In the genomic region with DNA sequence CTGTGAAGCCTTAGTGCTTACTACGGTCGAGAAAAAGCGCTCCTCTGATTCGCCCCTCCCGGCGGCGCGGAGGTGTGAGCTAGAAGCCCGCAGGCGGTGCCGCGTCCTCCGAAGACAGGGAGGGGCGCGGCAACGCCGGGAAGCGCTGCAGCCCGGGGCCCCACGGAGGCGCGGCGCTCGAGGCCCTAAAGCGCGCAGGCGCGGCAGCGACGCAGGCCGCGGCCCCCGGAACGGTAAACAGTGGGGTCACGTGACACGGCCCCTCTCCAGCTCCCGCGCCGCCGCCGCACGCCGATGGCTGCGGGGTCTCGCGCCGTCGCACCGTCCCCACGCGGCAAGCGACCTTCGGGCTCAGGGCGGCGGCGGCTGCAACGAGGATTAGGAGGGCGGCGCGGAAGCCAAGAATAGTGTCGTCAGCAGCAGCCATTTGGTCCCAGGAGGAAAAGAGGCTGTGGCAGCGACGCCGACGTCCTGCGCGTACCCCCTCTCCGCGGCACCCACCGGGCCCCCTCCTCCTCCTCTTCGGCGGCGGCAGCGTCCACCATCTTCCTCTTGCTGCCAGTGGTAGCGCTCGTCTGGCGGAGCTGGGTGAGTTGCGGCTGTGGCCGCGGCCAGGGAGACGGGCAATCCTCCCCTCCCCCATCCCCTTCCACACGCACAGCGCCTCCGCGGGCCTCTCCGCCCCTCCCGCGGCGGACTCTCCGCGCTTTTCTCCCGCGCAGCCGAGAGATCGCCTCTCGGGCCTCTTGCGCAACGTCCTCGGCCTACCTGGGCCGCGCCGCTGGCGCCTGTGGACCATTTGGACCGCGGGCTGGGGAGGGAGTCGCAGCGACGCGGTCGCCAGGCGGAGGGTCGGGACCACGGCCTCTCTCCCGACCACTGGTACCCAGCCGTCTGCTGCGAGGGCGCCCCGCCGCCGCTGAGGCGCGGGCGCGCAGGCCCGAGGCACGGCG, we compare ENCODE assay signal across 1 cellular context.
TF ChIP-seq lines count a peak whose summit lies in the region.

A gene with protein sequence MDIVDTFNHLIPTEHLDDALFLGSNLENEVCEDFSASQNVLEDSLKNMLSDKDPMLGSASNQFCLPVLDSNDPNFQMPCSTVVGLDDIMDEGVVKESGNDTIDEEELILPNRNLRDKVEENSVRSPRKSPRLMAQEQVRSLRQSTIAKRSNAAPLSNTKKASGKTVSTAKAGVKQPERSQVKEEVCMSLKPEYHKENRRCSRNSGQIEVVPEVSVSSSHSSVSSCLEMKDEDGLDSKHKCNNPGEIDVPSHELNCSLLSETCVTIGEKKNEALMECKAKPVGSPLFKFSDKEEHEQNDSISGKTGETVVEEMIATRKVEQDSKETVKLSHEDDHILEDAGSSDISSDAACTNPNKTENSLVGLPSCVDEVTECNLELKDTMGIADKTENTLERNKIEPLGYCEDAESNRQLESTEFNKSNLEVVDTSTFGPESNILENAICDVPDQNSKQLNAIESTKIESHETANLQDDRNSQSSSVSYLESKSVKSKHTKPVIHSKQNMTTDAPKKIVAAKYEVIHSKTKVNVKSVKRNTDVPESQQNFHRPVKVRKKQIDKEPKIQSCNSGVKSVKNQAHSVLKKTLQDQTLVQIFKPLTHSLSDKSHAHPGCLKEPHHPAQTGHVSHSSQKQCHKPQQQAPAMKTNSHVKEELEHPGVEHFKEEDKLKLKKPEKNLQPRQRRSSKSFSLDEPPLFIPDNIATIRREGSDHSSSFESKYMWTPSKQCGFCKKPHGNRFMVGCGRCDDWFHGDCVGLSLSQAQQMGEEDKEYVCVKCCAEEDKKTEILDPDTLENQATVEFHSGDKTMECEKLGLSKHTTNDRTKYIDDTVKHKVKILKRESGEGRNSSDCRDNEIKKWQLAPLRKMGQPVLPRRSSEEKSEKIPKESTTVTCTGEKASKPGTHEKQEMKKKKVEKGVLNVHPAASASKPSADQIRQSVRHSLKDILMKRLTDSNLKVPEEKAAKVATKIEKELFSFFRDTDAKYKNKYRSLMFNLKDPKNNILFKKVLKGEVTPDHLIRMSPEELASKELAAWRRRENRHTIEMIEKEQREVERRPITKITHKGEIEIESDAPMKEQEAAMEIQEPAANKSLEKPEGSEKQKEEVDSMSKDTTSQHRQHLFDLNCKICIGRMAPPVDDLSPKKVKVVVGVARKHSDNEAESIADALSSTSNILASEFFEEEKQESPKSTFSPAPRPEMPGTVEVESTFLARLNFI (N-terminal part only) (plus strand): TSS at position 240 of the 953 bp plus-strand sequence. CDS start 10,750 bp downstream, outside the sequence.

TF ChIP-seq in K562, 482 proteins besides CTCF, POLR2A, EP300 and RAD21 (continued from another document and continues in another):
- no peak for TF ChIP-seq HDAC6 (IDR thresholded peaks at IDR 0.05; ENCODE audit: low read depth, low read length)
- TF ChIP-seq MTA3 (IDR thresholded peaks at IDR 0.05; ENCODE audit: borderline replicate concordance), result peak; percentile 71; the same call in 1 of the 2 replicates
- TF ChIP-seq, protein P1, sequence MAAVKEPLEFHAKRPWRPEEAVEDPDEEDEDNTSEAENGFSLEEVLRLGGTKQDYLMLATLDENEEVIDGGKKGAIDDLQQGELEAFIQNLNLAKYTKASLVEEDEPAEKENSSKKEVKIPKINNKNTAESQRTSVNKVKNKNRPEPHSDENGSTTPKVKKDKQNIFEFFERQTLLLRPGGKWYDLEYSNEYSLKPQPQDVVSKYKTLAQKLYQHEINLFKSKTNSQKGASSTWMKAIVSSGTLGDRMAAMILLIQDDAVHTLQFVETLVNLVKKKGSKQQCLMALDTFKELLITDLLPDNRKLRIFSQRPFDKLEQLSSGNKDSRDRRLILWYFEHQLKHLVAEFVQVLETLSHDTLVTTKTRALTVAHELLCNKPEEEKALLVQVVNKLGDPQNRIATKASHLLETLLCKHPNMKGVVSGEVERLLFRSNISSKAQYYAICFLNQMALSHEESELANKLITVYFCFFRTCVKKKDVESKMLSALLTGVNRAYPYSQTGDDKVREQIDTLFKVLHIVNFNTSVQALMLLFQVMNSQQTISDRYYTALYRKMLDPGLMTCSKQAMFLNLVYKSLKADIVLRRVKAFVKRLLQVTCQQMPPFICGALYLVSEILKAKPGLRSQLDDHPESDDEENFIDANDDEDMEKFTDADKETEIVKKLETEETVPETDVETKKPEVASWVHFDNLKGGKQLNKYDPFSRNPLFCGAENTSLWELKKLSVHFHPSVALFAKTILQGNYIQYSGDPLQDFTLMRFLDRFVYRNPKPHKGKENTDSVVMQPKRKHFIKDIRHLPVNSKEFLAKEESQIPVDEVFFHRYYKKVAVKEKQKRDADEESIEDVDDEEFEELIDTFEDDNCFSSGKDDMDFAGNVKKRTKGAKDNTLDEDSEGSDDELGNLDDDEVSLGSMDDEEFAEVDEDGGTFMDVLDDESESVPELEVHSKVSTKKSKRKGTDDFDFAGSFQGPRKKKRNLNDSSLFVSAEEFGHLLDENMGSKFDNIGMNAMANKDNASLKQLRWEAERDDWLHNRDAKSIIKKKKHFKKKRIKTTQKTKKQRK (IDR thresholded peaks at IDR 0.05; ENCODE audit: borderline replicate concordance, low read depth, low read length), result no peak
- no peak for TF ChIP-seq SRF (CRISPR knock-in tag; IDR thresholded peaks at IDR 0.05)
- peak; percentile 88; the same call in 1 of the 2 replicates for TF ChIP-seq ZBTB7A (IDR thresholded peaks at IDR 0.05; ENCODE audit: borderline replicate concordance, control insufficient read depth, low read depth, low read length)
- TF ChIP-seq ZNF224 (CRISPR knock-in tag; IDR thresholded peaks at IDR 0.05), result no peak
- TF ChIP-seq, protein P2, sequence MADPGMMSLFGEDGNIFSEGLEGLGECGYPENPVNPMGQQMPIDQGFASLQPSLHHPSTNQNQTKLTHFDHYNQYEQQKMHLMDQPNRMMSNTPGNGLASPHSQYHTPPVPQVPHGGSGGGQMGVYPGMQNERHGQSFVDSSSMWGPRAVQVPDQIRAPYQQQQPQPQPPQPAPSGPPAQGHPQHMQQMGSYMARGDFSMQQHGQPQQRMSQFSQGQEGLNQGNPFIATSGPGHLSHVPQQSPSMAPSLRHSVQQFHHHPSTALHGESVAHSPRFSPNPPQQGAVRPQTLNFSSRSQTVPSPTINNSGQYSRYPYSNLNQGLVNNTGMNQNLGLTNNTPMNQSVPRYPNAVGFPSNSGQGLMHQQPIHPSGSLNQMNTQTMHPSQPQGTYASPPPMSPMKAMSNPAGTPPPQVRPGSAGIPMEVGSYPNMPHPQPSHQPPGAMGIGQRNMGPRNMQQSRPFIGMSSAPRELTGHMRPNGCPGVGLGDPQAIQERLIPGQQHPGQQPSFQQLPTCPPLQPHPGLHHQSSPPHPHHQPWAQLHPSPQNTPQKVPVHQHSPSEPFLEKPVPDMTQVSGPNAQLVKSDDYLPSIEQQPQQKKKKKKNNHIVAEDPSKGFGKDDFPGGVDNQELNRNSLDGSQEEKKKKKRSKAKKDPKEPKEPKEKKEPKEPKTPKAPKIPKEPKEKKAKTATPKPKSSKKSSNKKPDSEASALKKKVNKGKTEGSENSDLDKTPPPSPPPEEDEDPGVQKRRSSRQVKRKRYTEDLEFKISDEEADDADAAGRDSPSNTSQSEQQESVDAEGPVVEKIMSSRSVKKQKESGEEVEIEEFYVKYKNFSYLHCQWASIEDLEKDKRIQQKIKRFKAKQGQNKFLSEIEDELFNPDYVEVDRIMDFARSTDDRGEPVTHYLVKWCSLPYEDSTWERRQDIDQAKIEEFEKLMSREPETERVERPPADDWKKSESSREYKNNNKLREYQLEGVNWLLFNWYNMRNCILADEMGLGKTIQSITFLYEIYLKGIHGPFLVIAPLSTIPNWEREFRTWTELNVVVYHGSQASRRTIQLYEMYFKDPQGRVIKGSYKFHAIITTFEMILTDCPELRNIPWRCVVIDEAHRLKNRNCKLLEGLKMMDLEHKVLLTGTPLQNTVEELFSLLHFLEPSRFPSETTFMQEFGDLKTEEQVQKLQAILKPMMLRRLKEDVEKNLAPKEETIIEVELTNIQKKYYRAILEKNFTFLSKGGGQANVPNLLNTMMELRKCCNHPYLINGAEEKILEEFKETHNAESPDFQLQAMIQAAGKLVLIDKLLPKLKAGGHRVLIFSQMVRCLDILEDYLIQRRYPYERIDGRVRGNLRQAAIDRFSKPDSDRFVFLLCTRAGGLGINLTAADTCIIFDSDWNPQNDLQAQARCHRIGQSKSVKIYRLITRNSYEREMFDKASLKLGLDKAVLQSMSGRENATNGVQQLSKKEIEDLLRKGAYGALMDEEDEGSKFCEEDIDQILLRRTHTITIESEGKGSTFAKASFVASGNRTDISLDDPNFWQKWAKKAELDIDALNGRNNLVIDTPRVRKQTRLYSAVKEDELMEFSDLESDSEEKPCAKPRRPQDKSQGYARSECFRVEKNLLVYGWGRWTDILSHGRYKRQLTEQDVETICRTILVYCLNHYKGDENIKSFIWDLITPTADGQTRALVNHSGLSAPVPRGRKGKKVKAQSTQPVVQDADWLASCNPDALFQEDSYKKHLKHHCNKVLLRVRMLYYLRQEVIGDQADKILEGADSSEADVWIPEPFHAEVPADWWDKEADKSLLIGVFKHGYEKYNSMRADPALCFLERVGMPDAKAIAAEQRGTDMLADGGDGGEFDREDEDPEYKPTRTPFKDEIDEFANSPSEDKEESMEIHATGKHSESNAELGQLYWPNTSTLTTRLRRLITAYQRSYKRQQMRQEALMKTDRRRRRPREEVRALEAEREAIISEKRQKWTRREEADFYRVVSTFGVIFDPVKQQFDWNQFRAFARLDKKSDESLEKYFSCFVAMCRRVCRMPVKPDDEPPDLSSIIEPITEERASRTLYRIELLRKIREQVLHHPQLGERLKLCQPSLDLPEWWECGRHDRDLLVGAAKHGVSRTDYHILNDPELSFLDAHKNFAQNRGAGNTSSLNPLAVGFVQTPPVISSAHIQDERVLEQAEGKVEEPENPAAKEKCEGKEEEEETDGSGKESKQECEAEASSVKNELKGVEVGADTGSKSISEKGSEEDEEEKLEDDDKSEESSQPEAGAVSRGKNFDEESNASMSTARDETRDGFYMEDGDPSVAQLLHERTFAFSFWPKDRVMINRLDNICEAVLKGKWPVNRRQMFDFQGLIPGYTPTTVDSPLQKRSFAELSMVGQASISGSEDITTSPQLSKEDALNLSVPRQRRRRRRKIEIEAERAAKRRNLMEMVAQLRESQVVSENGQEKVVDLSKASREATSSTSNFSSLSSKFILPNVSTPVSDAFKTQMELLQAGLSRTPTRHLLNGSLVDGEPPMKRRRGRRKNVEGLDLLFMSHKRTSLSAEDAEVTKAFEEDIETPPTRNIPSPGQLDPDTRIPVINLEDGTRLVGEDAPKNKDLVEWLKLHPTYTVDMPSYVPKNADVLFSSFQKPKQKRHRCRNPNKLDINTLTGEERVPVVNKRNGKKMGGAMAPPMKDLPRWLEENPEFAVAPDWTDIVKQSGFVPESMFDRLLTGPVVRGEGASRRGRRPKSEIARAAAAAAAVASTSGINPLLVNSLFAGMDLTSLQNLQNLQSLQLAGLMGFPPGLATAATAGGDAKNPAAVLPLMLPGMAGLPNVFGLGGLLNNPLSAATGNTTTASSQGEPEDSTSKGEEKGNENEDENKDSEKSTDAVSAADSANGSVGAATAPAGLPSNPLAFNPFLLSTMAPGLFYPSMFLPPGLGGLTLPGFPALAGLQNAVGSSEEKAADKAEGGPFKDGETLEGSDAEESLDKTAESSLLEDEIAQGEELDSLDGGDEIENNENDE (IDR thresholded peaks at IDR 0.05; ENCODE audit: low read depth, low read length), result no peak
- 0 out of 2 replicates have a peak, but pooled peaks have one; percentile 33 for TF ChIP-seq PHB (CRISPR knock-in tag; IDR thresholded peaks at IDR 0.05)
- TF ChIP-seq TOE1 (IDR thresholded peaks at IDR 0.05; ENCODE audit: borderline replicate concordance), result peak; percentile 98
- no peak for TF ChIP-seq TOE1 (CRISPR knock-in tag; IDR thresholded peaks at IDR 0.05; ENCODE audit: borderline replicate concordance, low read depth)
- TF ChIP-seq NR3C1 (CRISPR knock-in tag; IDR thresholded peaks at IDR 0.05), result 0 out of 2 replicates have a peak, but pooled peaks have one; percentile 60
- TF ChIP-seq DMBX1 (CRISPR knock-in tag; IDR thresholded peaks at IDR 0.05; ENCODE audit: borderline replicate concordance), result no peak
- TF ChIP-seq ZNF586 (CRISPR knock-in tag; conservative IDR thresholded peaks at IDR 0.05), result no peak
- TF ChIP-seq TCF7 (IDR thresholded peaks at IDR 0.05; ENCODE audit: borderline replicate concordance), result peak; percentile 10; the same call in 1 of the 2 replicates
- TF ChIP-seq ZNF717 (CRISPR knock-in tag; IDR thresholded peaks at IDR 0.05), result no peak
- 0 out of 2 replicates have a peak, but pooled peaks have one; percentile 36 for TF ChIP-seq ZNF197 (CRISPR knock-in tag; IDR thresholded peaks at IDR 0.05; ENCODE audit: low read depth)
- TF ChIP-seq L3MBTL2 (IDR thresholded peaks at IDR 0.05), result peak; percentile 94
- TF ChIP-seq SREBF2 (CRISPR knock-in tag; IDR thresholded peaks at IDR 0.05), result no peak
- TF ChIP-seq SAFB2 (IDR thresholded peaks at IDR 0.05; ENCODE audit: borderline replicate concordance, low read depth, low read length, severe bottlenecking), result no peak
- 0 out of 2 replicates have a peak, but pooled peaks have one; percentile 21 for TF ChIP-seq XRCC5 (IDR thresholded peaks at IDR 0.05; ENCODE audit: low read depth, low read length)
- peak; percentile 5; the same call in 1 of the 2 replicates for TF ChIP-seq JUN (IDR thresholded peaks at IDR 0.05; ENCODE audit: borderline replicate concordance, low read depth, low read length)
- 0 out of 2 replicates have a peak, but pooled peaks have one; percentile 33 for TF ChIP-seq JUN (CRISPR knock-in tag; IDR thresholded peaks at IDR 0.05; ENCODE audit: borderline replicate concordance)
- TF ChIP-seq, protein P3, sequence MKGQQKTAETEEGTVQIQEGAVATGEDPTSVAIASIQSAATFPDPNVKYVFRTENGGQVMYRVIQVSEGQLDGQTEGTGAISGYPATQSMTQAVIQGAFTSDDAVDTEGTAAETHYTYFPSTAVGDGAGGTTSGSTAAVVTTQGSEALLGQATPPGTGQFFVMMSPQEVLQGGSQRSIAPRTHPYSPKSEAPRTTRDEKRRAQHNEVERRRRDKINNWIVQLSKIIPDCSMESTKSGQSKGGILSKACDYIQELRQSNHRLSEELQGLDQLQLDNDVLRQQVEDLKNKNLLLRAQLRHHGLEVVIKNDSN (CRISPR knock-in tag; IDR thresholded peaks at IDR 0.05), result peak; percentile 94
- no peak for TF ChIP-seq SNIP1 (IDR thresholded peaks at IDR 0.05; ENCODE audit: low read depth)
- TF ChIP-seq KDM5B (IDR thresholded peaks at IDR 0.05; ENCODE audit: insufficient replicate concordance, low read depth, low read length), result peak; percentile 60
- TF ChIP-seq, protein P4, sequence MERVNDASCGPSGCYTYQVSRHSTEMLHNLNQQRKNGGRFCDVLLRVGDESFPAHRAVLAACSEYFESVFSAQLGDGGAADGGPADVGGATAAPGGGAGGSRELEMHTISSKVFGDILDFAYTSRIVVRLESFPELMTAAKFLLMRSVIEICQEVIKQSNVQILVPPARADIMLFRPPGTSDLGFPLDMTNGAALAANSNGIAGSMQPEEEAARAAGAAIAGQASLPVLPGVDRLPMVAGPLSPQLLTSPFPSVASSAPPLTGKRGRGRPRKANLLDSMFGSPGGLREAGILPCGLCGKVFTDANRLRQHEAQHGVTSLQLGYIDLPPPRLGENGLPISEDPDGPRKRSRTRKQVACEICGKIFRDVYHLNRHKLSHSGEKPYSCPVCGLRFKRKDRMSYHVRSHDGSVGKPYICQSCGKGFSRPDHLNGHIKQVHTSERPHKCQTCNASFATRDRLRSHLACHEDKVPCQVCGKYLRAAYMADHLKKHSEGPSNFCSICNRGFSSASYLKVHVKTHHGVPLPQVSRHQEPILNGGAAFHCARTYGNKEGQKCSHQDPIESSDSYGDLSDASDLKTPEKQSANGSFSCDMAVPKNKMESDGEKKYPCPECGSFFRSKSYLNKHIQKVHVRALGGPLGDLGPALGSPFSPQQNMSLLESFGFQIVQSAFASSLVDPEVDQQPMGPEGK (CRISPR knock-in tag; IDR thresholded peaks at IDR 0.05; ENCODE audit: borderline replicate concordance), result no peak; the same call in 1 of the 2 replicates
